In the genomic region with DNA sequence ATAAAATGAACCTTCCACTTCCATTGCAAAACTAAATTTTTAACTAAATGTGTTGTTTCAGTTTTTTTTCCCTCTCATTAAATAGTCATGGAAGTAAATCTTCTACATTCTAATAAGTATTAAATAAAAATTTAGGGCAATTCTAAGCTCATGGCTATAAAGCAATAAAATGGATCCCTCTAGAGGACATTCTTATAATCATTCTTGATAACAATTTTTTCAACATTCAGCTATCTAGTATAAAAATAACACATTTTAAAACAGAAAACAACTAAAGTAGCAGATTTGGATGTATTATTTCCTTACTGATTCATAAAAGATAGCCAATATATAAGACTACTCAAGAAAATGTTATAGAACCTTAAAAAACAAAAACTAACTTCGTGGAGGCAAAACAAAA, we compare ENCODE assay signal across 9 cellular contexts.
DNase-seq lines count a peak whose midpoint lies in the region; ATAC-seq, FAIRE-seq and TF ChIP-seq lines count a peak whose summit lies in the region.
"Had no signal": no experiment of that assay in that cellular context is flagged by ENCODE, and none has a peak within 500 bp of the region (broad histone marks: within the 10 kb centered on the region; RNA-seq: fewer than 3 reads in every experiment).

No MANE protein-coding gene starts in this region.

- H3K9me3 Mint-ChIP-seq in astrocyte (ENCODE audit: unreplicated experiment) = peaks cover 1% of the 10 kb centered on the region

- H3K27me3 ChIP-seq in Loucy (ENCODE audit: insufficient read depth, low read length, poor library complexity, severe bottlenecking) = no peaks in the 10 kb centered on the region
- H3K27me3 ChIP-seq in astrocyte (ENCODE audit: insufficient read depth, low read length) = no peaks in the 10 kb centered on the region
- H3K27me3 ChIP-seq in neural cell (ENCODE audit: insufficient read depth, low read depth, low read length) = no peaks in the 10 kb centered on the region

- H3K27ac ChIP-seq in astrocyte (ENCODE audit: low read depth, low read length) (no peak overlapping the region), neural cell (ENCODE audit: low read length) (no peak overlapping the region)

- H3K36me3 Mint-ChIP-seq in astrocyte (ENCODE audit: low read depth, unreplicated experiment) = no peaks in the 10 kb centered on the region

- no peak for ATAC-seq in GM19035 (IDR thresholded peaks at IDR 0.05; ENCODE audit: unreplicated experiment)

- H3K4me1 Mint-ChIP-seq in astrocyte (ENCODE audit: low read depth, unreplicated experiment) = no peaks in the 10 kb centered on the region

- DNase-seq in DMS114 treated with DMSO at 0.1 percent for 48 hours (lab: John Stamatoyannopoulos, UW; ENCODE audit: unreplicated experiment) (peak; percentile 0), astrocyte (ENCODE audit: low read depth) (no peak), HuH-7.5 (ENCODE audit: low spot score) (no peak), HTR-8/SVneo (ENCODE audit: insufficient read length, low spot score) (no peak)
- DNase-seq: GDM1, occipital lobe had no signal

- H3K9me3 ChIP-seq in Loucy (ENCODE audit: insufficient read depth, low read depth, low read length) (no peaks in the 10 kb centered on the region), astrocyte (ENCODE audit: insufficient read depth, low read depth, low read length) (no peaks in the 10 kb centered on the region), neural cell (ENCODE audit: low read length) (no peaks in the 10 kb centered on the region)

- TF ChIP-seq RAD21 in neural cell (conservative IDR thresholded peaks at IDR 0.05) = peak; percentile 75

- no peaks in the 10 kb centered on the region for H3K27me3 Mint-ChIP-seq in astrocyte (ENCODE audit: low read depth, unreplicated experiment)

- TF ChIP-seq CTCF in Loucy (conservative IDR thresholded peaks at IDR 0.05; ENCODE audit: low read length) = peak; percentile 45
- peak; percentile 7 for TF ChIP-seq CTCF in astrocyte (IDR thresholded peaks at IDR 0.05; ENCODE audit: insufficient read depth, low read depth, low read length)
- TF ChIP-seq CTCF in neural cell (IDR thresholded peaks at IDR 0.05; ENCODE audit: poor library complexity, severe bottlenecking) = peak; percentile 65

- FAIRE-seq in astrocyte (lab: Jason Lieb, UNC) (no peak), HTR-8/SVneo (lab: Jason Lieb, UNC) (no peak)

- no peaks in the 10 kb centered on the region for H3K9me2 ChIP-seq in Loucy (replicated peaks; ENCODE audit: low read depth, low read length)
- H3K9me2 ChIP-seq in neural cell (ENCODE audit: insufficient read depth, low read length) = no peaks in the 10 kb centered on the region

- H3K9ac ChIP-seq in Loucy (ENCODE audit: low read depth, low read length, poor library complexity, severe bottlenecking) = no peak overlapping the region
- H3K9ac ChIP-seq in astrocyte (ENCODE audit: low read length) = no peak overlapping the region
- H3K9ac ChIP-seq in neural cell (ENCODE audit: low read length) = no peak overlapping the region

- no peak overlapping the region for H3K4me3 Mint-ChIP-seq in astrocyte (ENCODE audit: unreplicated experiment)

- H3K79me2 ChIP-seq in Loucy (ENCODE audit: insufficient read depth, low read length) (no peaks in the 10 kb centered on the region), astrocyte (ENCODE audit: insufficient read depth, low read length) (no peaks in the 10 kb centered on the region), neural cell (replicated peaks; ENCODE audit: insufficient read depth, low read length) (no peaks in the 10 kb centered on the region)

- H3K4me1 ChIP-seq in Loucy (ENCODE audit: insufficient read depth, low read length, poor library complexity, severe bottlenecking) (no peaks in the 10 kb centered on the region), astrocyte (ENCODE audit: insufficient read depth, low read length) (no peaks in the 10 kb centered on the region)

- no peak overlapping the region for H3K4me3 ChIP-seq in Loucy (ENCODE audit: low read length, poor library complexity, severe bottlenecking)
- H3K4me3 ChIP-seq in astrocyte (ENCODE audit: insufficient read depth, low read depth, low read length) = no peak overlapping the region
- no peak overlapping the region for H3K4me3 ChIP-seq in neural cell (ENCODE audit: low read length)

- no peak for TF ChIP-seq EP300 in neural cell (conservative IDR thresholded peaks at IDR 0.05; ENCODE audit: poor library complexity, severe bottlenecking)

- H3K4me2 ChIP-seq in Loucy (ENCODE audit: low read depth, low read length, poor library complexity, severe bottlenecking) (no peak overlapping the region), astrocyte (ENCODE audit: low read length) (no peak overlapping the region), neural cell (ENCODE audit: low read length) (no peak overlapping the region)

- H3F3A ChIP-seq in Loucy (ENCODE audit: low read depth) = no peaks in the 10 kb centered on the region
- H3F3A ChIP-seq in neural cell (ENCODE audit: insufficient read depth, low read length, poor library complexity, severe bottlenecking) = no peaks in the 10 kb centered on the region

- H3K36me3 ChIP-seq in Loucy (ENCODE audit: insufficient read depth, low read length) (no peaks in the 10 kb centered on the region), astrocyte (ENCODE audit: insufficient read depth, low read length) (no peaks in the 10 kb centered on the region), neural cell (ENCODE audit: insufficient read depth, low read length) (no peaks in the 10 kb centered on the region)

- H4K20me1 ChIP-seq in Loucy (ENCODE audit: insufficient read depth, low read length, poor library complexity, severe bottlenecking) (no peaks in the 10 kb centered on the region), astrocyte (ENCODE audit: insufficient read depth, low read length) (no peaks in the 10 kb centered on the region), neural cell (ENCODE audit: insufficient read depth) (no peaks in the 10 kb centered on the region)

- no peak overlapping the region for H3K27ac Mint-ChIP-seq in astrocyte (ENCODE audit: unreplicated experiment)

- H2AFZ ChIP-seq in Loucy (ENCODE audit: low read length) (no peak overlapping the region), astrocyte (ENCODE audit: low read depth, low read length) (no peak overlapping the region), neural cell (ENCODE audit: low read depth, low read length) (no peak overlapping the region)

TF ChIP-seq in neural cell, 6 proteins besides CTCF, POLR2A, EP300 and RAD21:
- peak; percentile 71 for TF ChIP-seq SMC3 (conservative IDR thresholded peaks at IDR 0.05; ENCODE audit: poor library complexity)
- TF ChIP-seq, protein P1, sequence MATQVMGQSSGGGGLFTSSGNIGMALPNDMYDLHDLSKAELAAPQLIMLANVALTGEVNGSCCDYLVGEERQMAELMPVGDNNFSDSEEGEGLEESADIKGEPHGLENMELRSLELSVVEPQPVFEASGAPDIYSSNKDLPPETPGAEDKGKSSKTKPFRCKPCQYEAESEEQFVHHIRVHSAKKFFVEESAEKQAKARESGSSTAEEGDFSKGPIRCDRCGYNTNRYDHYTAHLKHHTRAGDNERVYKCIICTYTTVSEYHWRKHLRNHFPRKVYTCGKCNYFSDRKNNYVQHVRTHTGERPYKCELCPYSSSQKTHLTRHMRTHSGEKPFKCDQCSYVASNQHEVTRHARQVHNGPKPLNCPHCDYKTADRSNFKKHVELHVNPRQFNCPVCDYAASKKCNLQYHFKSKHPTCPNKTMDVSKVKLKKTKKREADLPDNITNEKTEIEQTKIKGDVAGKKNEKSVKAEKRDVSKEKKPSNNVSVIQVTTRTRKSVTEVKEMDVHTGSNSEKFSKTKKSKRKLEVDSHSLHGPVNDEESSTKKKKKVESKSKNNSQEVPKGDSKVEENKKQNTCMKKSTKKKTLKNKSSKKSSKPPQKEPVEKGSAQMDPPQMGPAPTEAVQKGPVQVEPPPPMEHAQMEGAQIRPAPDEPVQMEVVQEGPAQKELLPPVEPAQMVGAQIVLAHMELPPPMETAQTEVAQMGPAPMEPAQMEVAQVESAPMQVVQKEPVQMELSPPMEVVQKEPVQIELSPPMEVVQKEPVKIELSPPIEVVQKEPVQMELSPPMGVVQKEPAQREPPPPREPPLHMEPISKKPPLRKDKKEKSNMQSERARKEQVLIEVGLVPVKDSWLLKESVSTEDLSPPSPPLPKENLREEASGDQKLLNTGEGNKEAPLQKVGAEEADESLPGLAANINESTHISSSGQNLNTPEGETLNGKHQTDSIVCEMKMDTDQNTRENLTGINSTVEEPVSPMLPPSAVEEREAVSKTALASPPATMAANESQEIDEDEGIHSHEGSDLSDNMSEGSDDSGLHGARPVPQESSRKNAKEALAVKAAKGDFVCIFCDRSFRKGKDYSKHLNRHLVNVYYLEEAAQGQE (IDR thresholded peaks at IDR 0.05; ENCODE audit: borderline replicate concordance) = no peak

Comparison
In these comparisons a context has a peak if more than half of its experiments do, and no peak if none do; other contexts are left out.
1. CTCF ChIP-seq: peak in every context shown above with its lines; median percentile 65 in neural cell; 45 in Loucy; 7 in astrocyte.